In genomic region chr4:15691346-15692140, GRCh38 we compare ENCODE assay signal across 1 cellular context.
TF ChIP-seq lines count a peak whose summit lies in the region.

No MANE protein-coding gene starts in this region.

TF ChIP-seq in HepG2, 621 proteins besides CTCF, POLR2A, EP300 and RAD21:
- no peak for TF ChIP-seq ZIK1 (CRISPR knock-in tag; IDR thresholded peaks at IDR 0.05; ENCODE audit: borderline replicate concordance, low read depth)
- TF ChIP-seq, protein P1, sequence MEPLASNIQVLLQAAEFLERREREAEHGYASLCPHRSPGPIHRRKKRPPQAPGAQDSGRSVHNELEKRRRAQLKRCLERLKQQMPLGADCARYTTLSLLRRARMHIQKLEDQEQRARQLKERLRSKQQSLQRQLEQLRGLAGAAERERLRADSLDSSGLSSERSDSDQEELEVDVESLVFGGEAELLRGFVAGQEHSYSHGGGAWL (CRISPR knock-in tag; IDR thresholded peaks at IDR 0.05), result no peak
- no peak for TF ChIP-seq ZNF607 (CRISPR knock-in tag; IDR thresholded peaks at IDR 0.05; ENCODE audit: borderline replicate concordance)
- no peak for TF ChIP-seq ZNF510 (CRISPR knock-in tag; IDR thresholded peaks at IDR 0.05; ENCODE audit: low read depth)
- no peak for TF ChIP-seq ATF7 (IDR thresholded peaks at IDR 0.05)
- no peak for TF ChIP-seq ATF7 (CRISPR knock-in tag; IDR thresholded peaks at IDR 0.05)
- no peak for TF ChIP-seq ZNF567 (CRISPR knock-in tag; IDR thresholded peaks at IDR 0.05; ENCODE audit: borderline replicate concordance)
- TF ChIP-seq GLI4 (CRISPR knock-in tag; IDR thresholded peaks at IDR 0.05; ENCODE audit: borderline replicate concordance), result no peak
- TF ChIP-seq NFE2 (CRISPR knock-in tag; IDR thresholded peaks at IDR 0.05), result no peak
- no peak for TF ChIP-seq ZNF530 (CRISPR knock-in tag; IDR thresholded peaks at IDR 0.05; ENCODE audit: low read depth)
- TF ChIP-seq KAT7 (CRISPR knock-in tag; IDR thresholded peaks at IDR 0.05; ENCODE audit: borderline replicate concordance), result no peak
- no peak for TF ChIP-seq ZNF282 (IDR thresholded peaks at IDR 0.05; ENCODE audit: partially characterized antibody)
- TF ChIP-seq PRPF4 (IDR thresholded peaks at IDR 0.05; ENCODE audit: low read depth, low read length, poor library complexity, severe bottlenecking), result no peak
TF ChIP-seq in HepG2: peak in this region for 0.
